Comparison of ENCODE assay signal across 1 cellular context in the genomic region with DNA sequence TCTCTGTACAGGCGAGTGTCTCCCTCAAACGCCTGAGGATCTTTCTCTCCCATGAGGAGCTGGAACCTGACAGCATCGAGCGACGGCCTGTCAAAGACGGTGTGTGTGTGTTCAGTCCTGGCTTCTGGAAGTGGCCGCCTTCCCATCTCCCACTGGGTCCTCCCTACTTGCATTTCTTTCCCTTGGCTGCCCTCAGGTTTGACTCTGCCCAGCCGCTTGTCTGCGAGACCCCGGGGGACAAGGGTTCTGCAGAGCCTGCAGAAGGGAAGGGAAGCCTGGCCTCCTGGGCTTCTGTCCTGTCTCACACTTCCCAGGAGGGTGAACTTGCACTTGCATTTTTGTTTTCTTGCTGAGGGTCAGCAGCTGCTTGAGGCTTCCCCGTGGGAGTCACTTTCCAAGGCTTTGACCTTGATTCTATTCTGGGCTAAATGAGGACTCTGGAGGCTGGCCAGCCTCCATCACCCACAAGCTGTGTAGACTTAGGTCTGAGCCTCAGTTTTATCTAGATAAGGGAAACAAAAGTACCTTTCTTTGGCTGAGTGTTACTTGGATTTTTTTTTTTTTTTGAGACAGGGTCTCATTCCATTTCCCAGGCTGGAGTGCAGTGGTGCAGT.
TF ChIP-seq lines count a peak whose summit lies in the region.

No MANE protein-coding gene starts in this region.

TF ChIP-seq in HepG2, 621 proteins besides CTCF, POLR2A, EP300 and RAD21 (continued from another document and continues in another):
- TF ChIP-seq, protein P1, sequence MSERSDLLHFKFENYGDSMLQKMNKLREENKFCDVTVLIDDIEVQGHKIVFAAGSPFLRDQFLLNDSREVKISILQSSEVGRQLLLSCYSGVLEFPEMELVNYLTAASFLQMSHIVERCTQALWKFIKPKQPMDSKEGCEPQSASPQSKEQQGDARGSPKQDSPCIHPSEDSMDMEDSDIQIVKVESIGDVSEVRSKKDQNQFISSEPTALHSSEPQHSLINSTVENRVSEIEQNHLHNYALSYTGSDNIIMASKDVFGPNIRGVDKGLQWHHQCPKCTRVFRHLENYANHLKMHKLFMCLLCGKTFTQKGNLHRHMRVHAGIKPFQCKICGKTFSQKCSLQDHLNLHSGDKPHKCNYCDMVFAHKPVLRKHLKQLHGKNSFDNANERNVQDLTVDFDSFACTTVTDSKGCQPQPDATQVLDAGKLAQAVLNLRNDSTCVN (CRISPR knock-in tag; IDR thresholded peaks at IDR 0.05; ENCODE audit: borderline replicate concordance): 0 out of 2 replicates have a peak, but pooled peaks have one; percentile 62
- no peak for TF ChIP-seq RARG (CRISPR knock-in tag; IDR thresholded peaks at IDR 0.05; ENCODE audit: low read depth)
- 0 out of 2 replicates have a peak, but pooled peaks have one; percentile 24 for TF ChIP-seq HIVEP1 (CRISPR knock-in tag; IDR thresholded peaks at IDR 0.05)
- TF ChIP-seq ISL2 (CRISPR knock-in tag; IDR thresholded peaks at IDR 0.05): peak; percentile 73
- TF ChIP-seq, protein P2, sequence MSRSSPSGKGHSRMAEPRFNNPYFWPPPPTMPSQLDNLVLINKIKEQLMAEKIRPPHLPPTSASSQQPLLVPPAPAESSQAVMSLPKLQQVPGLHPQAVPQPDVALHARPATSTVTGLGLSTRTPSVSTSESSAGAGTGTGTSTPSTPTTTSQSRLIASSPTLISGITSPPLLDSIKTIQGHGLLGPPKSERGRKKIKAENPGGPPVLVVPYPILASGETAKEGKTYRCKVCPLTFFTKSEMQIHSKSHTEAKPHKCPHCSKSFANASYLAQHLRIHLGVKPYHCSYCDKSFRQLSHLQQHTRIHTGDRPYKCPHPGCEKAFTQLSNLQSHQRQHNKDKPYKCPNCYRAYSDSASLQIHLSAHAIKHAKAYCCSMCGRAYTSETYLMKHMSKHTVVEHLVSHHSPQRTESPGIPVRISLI (CRISPR knock-in tag; IDR thresholded peaks at IDR 0.05; ENCODE audit: borderline replicate concordance): peak; percentile 96
- 0 out of 2 replicates have a peak, but pooled peaks have one; percentile 32 for TF ChIP-seq DR1 (CRISPR knock-in tag; IDR thresholded peaks at IDR 0.05)
- TF ChIP-seq FIP1L1 (IDR thresholded peaks at IDR 0.05; ENCODE audit: borderline replicate concordance, insufficient read depth, low read depth, low read length): 0 out of 2 replicates have a peak, but pooled peaks have one; percentile 12
- TF ChIP-seq SAP130 (CRISPR knock-in tag; IDR thresholded peaks at IDR 0.05; ENCODE audit: low read depth): 0 out of 2 replicates have a peak, but pooled peaks have one; percentile 16
- peak; percentile 81; the same call in 1 of the 2 replicates for TF ChIP-seq RXRA (CRISPR knock-in tag; IDR thresholded peaks at IDR 0.05)
- TF ChIP-seq PHF8 (CRISPR knock-in tag; IDR thresholded peaks at IDR 0.05): 0 out of 2 replicates have a peak, but pooled peaks have one; percentile 33
- TF ChIP-seq, protein P3, sequence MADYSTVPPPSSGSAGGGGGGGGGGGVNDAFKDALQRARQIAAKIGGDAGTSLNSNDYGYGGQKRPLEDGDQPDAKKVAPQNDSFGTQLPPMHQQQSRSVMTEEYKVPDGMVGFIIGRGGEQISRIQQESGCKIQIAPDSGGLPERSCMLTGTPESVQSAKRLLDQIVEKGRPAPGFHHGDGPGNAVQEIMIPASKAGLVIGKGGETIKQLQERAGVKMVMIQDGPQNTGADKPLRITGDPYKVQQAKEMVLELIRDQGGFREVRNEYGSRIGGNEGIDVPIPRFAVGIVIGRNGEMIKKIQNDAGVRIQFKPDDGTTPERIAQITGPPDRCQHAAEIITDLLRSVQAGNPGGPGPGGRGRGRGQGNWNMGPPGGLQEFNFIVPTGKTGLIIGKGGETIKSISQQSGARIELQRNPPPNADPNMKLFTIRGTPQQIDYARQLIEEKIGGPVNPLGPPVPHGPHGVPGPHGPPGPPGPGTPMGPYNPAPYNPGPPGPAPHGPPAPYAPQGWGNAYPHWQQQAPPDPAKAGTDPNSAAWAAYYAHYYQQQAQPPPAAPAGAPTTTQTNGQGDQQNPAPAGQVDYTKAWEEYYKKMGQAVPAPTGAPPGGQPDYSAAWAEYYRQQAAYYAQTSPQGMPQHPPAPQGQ (CRISPR knock-in tag; IDR thresholded peaks at IDR 0.05; ENCODE audit: borderline replicate concordance): no peak
- 0 out of 2 replicates have a peak, but pooled peaks have one; percentile 29 for TF ChIP-seq ZNF343 (CRISPR knock-in tag; IDR thresholded peaks at IDR 0.05)
- TF ChIP-seq TOE1 (CRISPR knock-in tag; IDR thresholded peaks at IDR 0.05): no peak
- TF ChIP-seq, protein P4, sequence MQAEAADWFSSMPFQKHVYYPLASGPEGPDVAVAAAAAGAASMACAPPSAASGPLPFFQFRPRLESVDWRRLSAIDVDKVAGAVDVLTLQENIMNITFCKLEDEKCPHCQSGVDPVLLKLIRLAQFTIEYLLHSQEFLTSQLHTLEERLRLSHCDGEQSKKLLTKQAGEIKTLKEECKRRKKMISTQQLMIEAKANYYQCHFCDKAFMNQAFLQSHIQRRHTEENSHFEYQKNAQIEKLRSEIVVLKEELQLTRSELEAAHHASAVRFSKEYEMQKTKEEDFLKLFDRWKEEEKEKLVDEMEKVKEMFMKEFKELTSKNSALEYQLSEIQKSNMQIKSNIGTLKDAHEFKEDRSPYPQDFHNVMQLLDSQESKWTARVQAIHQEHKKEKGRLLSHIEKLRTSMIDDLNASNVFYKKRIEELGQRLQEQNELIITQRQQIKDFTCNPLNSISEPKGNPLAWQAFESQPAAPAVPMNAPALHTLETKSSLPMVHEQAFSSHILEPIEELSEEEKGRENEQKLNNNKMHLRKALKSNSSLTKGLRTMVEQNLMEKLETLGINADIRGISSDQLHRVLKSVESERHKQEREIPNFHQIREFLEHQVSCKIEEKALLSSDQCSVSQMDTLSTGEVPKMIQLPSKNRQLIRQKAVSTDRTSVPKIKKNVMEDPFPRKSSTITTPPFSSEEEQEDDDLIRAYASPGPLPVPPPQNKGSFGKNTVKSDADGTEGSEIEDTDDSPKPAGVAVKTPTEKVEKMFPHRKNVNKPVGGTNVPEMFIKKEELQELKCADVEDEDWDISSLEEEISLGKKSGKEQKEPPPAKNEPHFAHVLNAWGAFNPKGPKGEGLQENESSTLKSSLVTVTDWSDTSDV (CRISPR knock-in tag; IDR thresholded peaks at IDR 0.05): 0 out of 2 replicates have a peak, but pooled peaks have one; percentile 57
- TF ChIP-seq RXRB (CRISPR knock-in tag; IDR thresholded peaks at IDR 0.05; ENCODE audit: borderline replicate concordance): 0 out of 2 replicates have a peak, but pooled peaks have one; percentile 30
- peak; percentile 40 for TF ChIP-seq HNF4A (CRISPR knock-in tag; IDR thresholded peaks at IDR 0.05)
- TF ChIP-seq XRCC5 (optimal IDR thresholded peaks at IDR 0.05; ENCODE audit: low read length): peak; percentile 47
- TF ChIP-seq FOXJ3 (CRISPR knock-in tag; IDR thresholded peaks at IDR 0.05; ENCODE audit: borderline replicate concordance): no peak
- TF ChIP-seq, protein P5, sequence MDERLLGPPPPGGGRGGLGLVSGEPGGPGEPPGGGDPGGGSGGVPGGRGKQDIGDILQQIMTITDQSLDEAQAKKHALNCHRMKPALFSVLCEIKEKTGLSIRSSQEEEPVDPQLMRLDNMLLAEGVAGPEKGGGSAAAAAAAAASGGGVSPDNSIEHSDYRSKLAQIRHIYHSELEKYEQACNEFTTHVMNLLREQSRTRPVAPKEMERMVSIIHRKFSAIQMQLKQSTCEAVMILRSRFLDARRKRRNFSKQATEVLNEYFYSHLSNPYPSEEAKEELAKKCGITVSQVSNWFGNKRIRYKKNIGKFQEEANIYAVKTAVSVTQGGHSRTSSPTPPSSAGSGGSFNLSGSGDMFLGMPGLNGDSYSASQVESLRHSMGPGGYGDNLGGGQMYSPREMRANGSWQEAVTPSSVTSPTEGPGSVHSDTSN (CRISPR knock-in tag; IDR thresholded peaks at IDR 0.05): no peak
- TF ChIP-seq RBM22 (optimal IDR thresholded peaks at IDR 0.05; ENCODE audit: low read length): peak; percentile 59
- TF ChIP-seq, protein P6, sequence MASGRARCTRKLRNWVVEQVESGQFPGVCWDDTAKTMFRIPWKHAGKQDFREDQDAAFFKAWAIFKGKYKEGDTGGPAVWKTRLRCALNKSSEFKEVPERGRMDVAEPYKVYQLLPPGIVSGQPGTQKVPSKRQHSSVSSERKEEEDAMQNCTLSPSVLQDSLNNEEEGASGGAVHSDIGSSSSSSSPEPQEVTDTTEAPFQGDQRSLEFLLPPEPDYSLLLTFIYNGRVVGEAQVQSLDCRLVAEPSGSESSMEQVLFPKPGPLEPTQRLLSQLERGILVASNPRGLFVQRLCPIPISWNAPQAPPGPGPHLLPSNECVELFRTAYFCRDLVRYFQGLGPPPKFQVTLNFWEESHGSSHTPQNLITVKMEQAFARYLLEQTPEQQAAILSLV (CRISPR knock-in tag; IDR thresholded peaks at IDR 0.05; ENCODE audit: borderline replicate concordance): no peak
- TF ChIP-seq, protein P7, sequence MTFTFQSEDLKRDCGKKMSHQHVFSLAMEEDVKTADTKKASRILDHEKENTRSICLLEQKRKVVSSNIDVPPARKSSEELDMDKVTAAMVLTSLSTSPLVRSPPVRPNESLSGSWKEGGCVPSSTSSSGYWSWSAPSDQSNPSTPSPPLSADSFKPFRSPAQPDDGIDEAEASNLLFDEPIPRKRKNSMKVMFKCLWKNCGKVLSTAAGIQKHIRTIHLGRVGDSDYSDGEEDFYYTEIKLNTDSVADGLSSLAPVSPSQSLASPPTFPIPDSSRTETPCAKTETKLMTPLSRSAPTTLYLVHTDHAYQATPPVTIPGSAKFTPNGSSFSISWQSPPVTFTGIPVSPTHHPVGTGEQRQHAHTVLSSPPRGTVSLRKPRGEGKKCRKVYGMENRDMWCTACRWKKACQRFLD (CRISPR knock-in tag; IDR thresholded peaks at IDR 0.05; ENCODE audit: borderline replicate concordance): 0 out of 2 replicates have a peak, but pooled peaks have one; percentile 29
- no peak for TF ChIP-seq ZFP36L1 (CRISPR knock-in tag; IDR thresholded peaks at IDR 0.05)
- TF ChIP-seq, protein P8, sequence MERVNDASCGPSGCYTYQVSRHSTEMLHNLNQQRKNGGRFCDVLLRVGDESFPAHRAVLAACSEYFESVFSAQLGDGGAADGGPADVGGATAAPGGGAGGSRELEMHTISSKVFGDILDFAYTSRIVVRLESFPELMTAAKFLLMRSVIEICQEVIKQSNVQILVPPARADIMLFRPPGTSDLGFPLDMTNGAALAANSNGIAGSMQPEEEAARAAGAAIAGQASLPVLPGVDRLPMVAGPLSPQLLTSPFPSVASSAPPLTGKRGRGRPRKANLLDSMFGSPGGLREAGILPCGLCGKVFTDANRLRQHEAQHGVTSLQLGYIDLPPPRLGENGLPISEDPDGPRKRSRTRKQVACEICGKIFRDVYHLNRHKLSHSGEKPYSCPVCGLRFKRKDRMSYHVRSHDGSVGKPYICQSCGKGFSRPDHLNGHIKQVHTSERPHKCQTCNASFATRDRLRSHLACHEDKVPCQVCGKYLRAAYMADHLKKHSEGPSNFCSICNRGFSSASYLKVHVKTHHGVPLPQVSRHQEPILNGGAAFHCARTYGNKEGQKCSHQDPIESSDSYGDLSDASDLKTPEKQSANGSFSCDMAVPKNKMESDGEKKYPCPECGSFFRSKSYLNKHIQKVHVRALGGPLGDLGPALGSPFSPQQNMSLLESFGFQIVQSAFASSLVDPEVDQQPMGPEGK (CRISPR knock-in tag; IDR thresholded peaks at IDR 0.05): peak; percentile 28; the same call in 1 of the 2 replicates
- TF ChIP-seq NCOA1 (CRISPR knock-in tag; IDR thresholded peaks at IDR 0.05): no peak
- TF ChIP-seq, protein P9, sequence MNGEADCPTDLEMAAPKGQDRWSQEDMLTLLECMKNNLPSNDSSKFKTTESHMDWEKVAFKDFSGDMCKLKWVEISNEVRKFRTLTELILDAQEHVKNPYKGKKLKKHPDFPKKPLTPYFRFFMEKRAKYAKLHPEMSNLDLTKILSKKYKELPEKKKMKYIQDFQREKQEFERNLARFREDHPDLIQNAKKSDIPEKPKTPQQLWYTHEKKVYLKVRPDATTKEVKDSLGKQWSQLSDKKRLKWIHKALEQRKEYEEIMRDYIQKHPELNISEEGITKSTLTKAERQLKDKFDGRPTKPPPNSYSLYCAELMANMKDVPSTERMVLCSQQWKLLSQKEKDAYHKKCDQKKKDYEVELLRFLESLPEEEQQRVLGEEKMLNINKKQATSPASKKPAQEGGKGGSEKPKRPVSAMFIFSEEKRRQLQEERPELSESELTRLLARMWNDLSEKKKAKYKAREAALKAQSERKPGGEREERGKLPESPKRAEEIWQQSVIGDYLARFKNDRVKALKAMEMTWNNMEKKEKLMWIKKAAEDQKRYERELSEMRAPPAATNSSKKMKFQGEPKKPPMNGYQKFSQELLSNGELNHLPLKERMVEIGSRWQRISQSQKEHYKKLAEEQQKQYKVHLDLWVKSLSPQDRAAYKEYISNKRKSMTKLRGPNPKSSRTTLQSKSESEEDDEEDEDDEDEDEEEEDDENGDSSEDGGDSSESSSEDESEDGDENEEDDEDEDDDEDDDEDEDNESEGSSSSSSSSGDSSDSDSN (CRISPR knock-in tag; IDR thresholded peaks at IDR 0.05): 0 out of 2 replicates have a peak, but pooled peaks have one; percentile 22
- no peak for TF ChIP-seq SOX13 (IDR thresholded peaks at IDR 0.05)
- peak in 1 of 2 experiments; percentile 54; a peak in 1 of 4 replicates for TF ChIP-seq SOX13 (CRISPR knock-in tag; conservative IDR thresholded peaks at IDR 0.05 in 1 of 2, IDR thresholded peaks at IDR 0.05 in 1 of 2)
- peak; percentile 80 for TF ChIP-seq SKI (IDR thresholded peaks at IDR 0.05; ENCODE audit: partially characterized antibody)
- TF ChIP-seq MEF2D (CRISPR knock-in tag; IDR thresholded peaks at IDR 0.05): peak; percentile 45; the same call in 1 of the 2 replicates
- TF ChIP-seq, protein P10, sequence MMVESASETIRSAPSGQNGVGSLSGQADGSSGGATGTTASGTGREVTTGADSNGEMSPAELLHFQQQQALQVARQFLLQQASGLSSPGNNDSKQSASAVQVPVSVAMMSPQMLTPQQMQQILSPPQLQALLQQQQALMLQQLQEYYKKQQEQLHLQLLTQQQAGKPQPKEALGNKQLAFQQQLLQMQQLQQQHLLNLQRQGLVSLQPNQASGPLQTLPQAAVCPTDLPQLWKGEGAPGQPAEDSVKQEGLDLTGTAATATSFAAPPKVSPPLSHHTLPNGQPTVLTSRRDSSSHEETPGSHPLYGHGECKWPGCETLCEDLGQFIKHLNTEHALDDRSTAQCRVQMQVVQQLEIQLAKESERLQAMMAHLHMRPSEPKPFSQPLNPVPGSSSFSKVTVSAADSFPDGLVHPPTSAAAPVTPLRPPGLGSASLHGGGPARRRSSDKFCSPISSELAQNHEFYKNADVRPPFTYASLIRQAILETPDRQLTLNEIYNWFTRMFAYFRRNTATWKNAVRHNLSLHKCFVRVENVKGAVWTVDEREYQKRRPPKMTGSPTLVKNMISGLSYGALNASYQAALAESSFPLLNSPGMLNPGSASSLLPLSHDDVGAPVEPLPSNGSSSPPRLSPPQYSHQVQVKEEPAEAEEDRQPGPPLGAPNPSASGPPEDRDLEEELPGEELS (CRISPR knock-in tag; IDR thresholded peaks at IDR 0.05): peak; percentile 41; the same call in 1 of the 2 replicates
- no peak for TF ChIP-seq ZNF296 (CRISPR knock-in tag; conservative IDR thresholded peaks at IDR 0.05)
- peak; percentile 64 for TF ChIP-seq NCOA2 (CRISPR knock-in tag; IDR thresholded peaks at IDR 0.05)
- no peak for TF ChIP-seq ZFYVE20 (CRISPR knock-in tag; IDR thresholded peaks at IDR 0.05; ENCODE audit: borderline replicate concordance, low read depth)
